Comparison of ENCODE assay signal across 20 cellular contexts in genomic region chr5:81717815-81718214, GRCh38. TPM values are rescaled to one million over a fixed set of nuclear protein-coding genes. Genes with fewer than 3 reads are reported as not detected.
DNase-seq lines count a peak whose midpoint lies in the region; ATAC-seq and TF ChIP-seq lines count a peak whose summit lies in the region.
"Had no signal": no experiment of that assay in that cellular context is flagged by ENCODE, and none has a peak within 500 bp of the region (broad histone marks: within the 10 kb centered on the region; RNA-seq: fewer than 3 reads in every experiment).

No MANE protein-coding gene starts in this region.

- H3K27ac Mint-ChIP-seq in naive thymus-derived CD4-positive, alpha-beta T cell: peak overlapping the region in 5 of 9 donors; percentile 9 to 83 (median 60)
- no peak overlapping the region for H3K27ac Mint-ChIP-seq in WTC11
- H3K27ac Mint-ChIP-seq: GM23338; T-helper 1 cell treated with Interleukin-12 subunit alpha and Interleukin-12 subunit beta and Interleukin-4 antibody, amounts not matched to agents 30 μg/mL and 1 μg/mL, for 36 hours had no signal

- peaks cover 39% of the 10 kb centered on the region for H3K4me1 ChIP-seq in cardiac muscle cell (ENCODE audit: low read depth)
- peaks cover 0 to 39% of the 10 kb centered on the region in 2 donors for H3K4me1 ChIP-seq in naive thymus-derived CD4-positive, alpha-beta T cell (ENCODE audit: control insufficient read depth in 2 of 2, insufficient read depth in 2 of 2, low read length in 2 of 2)

- intact Hi-C loops in left cardiac atrium (cut with DNase I): no loop called here
- intact Hi-C loops in naive thymus-derived CD4-positive, alpha-beta T cell (cut with micrococcal nuclease): loop anchor here in 1 of 2 donors (2.0 kb wide), 1 partner anchor 15 kb away; no protein-coding TSS in a partner anchor

- no peaks in the 10 kb centered on the region for H3K27me3 Mint-ChIP-seq in naive thymus-derived CD4-positive, alpha-beta T cell
- H3K27me3 Mint-ChIP-seq in WTC11 (ENCODE audit: low read depth): peaks cover 6% of the 10 kb centered on the region; the same call in 1 of the 2 replicates
- H3K27me3 Mint-ChIP-seq: effector memory CD8-positive, alpha-beta T cell had no signal

- peak overlapping the region; percentile 86 for H3K27ac ChIP-seq in cardiac muscle cell
- no peak overlapping the region for H3K27ac ChIP-seq in naive thymus-derived CD4-positive, alpha-beta T cell (ENCODE audit: low read depth, low read length)
- H3K27ac ChIP-seq: VCaP had no signal

- POLR2A ChIA-PET in naive thymus-derived CD4-positive, alpha-beta T cell (lab: Charles Lee): interaction anchor here (0.5 to 1.1 kb wide), 3 partner anchors 33 to 1707 kb away, joined by 3 read pairs; partner anchors contain the start of gene SSBP2
- POLR2A ChIA-PET in WTC11 (lab: Charles Lee): no interaction called here

- TF ChIP-seq CTCF in cardiac muscle cell (IDR thresholded peaks at IDR 0.05; ENCODE audit: low read depth, low read length): no peak
- TF ChIP-seq CTCF in WTC11 (IDR thresholded peaks at IDR 0.05): no peak

- ATAC-seq in left cardiac atrium (no peak), WTC11 (no peak), GM19452 (IDR thresholded peaks at IDR 0.05; ENCODE audit: unreplicated experiment) (no peak)
- ATAC-seq in naive thymus-derived CD4-positive, alpha-beta T cell: no peak
- ATAC-seq: effector memory CD8-positive, alpha-beta T cell had no signal

- H3K9me3 Mint-ChIP-seq in naive thymus-derived CD4-positive, alpha-beta T cell: peaks cover 0 to 4% (median 0%) of the 10 kb centered on the region in 11 donors
- H3K9me3 Mint-ChIP-seq in WTC11: peaks cover 4% of the 10 kb centered on the region; the same call in 1 of the 2 replicates
- H3K9me3 Mint-ChIP-seq: effector memory CD8-positive, alpha-beta T cell; GM23338; T-helper 1 cell treated with Interleukin-12 subunit alpha and Interleukin-12 subunit beta and Interleukin-4 antibody, amounts not matched to agents 30 μg/mL and 1 μg/mL, for 36 hours had no signal

- peaks cover 4 to 23% (median 21%) of the 10 kb centered on the region in 5 donors for H3K36me3 Mint-ChIP-seq in naive thymus-derived CD4-positive, alpha-beta T cell
- H3K36me3 Mint-ChIP-seq in WTC11: no peaks in the 10 kb centered on the region

- peaks cover 27 to 95% (median 80%) of the 10 kb centered on the region in 7 donors for H3K4me1 Mint-ChIP-seq in naive thymus-derived CD4-positive, alpha-beta T cell
- peaks cover 37% of the 10 kb centered on the region for H3K4me1 Mint-ChIP-seq in WTC11

- no peaks in the 10 kb centered on the region for H3K27me3 ChIP-seq in cardiac muscle cell
- H3K27me3 ChIP-seq in naive thymus-derived CD4-positive, alpha-beta T cell (ENCODE audit: control insufficient read depth in 2 of 2, insufficient read depth in 2 of 2, low read length in 2 of 2): no peaks in the 10 kb centered on the region
- H3K27me3 ChIP-seq: heart right ventricle, tibial nerve had no signal

- H3K4me3 ChIP-seq in cardiac muscle cell: no peak overlapping the region
- H3K4me3 ChIP-seq in naive thymus-derived CD4-positive, alpha-beta T cell (ENCODE audit: low read length): no peak overlapping the region
- H3K4me3 ChIP-seq: GM23338, heart right ventricle, tibial nerve had no signal

- DNase-seq in cardiac muscle cell (ENCODE audit: low read depth in 1 of 2, low spot score in 1 of 2) (no peak), left cardiac atrium (no peak), astrocyte of the hippocampus (ENCODE audit: low read depth, low spot score) (peak; percentile 24), NCI-H1105 (lab: John Stamatoyannopoulos, UW) (no peak), WTC11 (ENCODE audit: low spot score) (no peak), NCI-H345 treated with DMSO at 0.1 percent for 48 hours (lab: John Stamatoyannopoulos, UW; ENCODE audit: unreplicated experiment) (no peak)
- no peak for DNase-seq in naive thymus-derived CD4-positive, alpha-beta T cell
- DNase-seq: amniotic stem cell; cerebellar nuclear complex; effector memory CD8-positive, alpha-beta T cell; heart right ventricle; islet precursor cell; MM.1S; NCI-H2081 treated with DMSO at 0.1 percent for 48 hours; SHP77 treated with DMSO at 0.1 percent for 48 hours had no signal

- H3K4me3 Mint-ChIP-seq in naive thymus-derived CD4-positive, alpha-beta T cell: peak overlapping the region in 7 of 10 donors; percentile 1 to 72 (median 59)
- H3K4me3 Mint-ChIP-seq in WTC11: no peak overlapping the region
- H3K4me3 Mint-ChIP-seq: GM23338; T-helper 1 cell treated with Interleukin-12 subunit alpha and Interleukin-12 subunit beta and Interleukin-4 antibody, amounts not matched to agents 30 μg/mL and 1 μg/mL, for 36 hours had no signal

- H3K9me3 ChIP-seq in cardiac muscle cell (ENCODE audit: low read depth): no peaks in the 10 kb centered on the region
- H3K9me3 ChIP-seq in naive thymus-derived CD4-positive, alpha-beta T cell (ENCODE audit: control insufficient read depth in 2 of 3, low read length in 3 of 3): no peaks in the 10 kb centered on the region
- H3K9me3 ChIP-seq: heart right ventricle, tibial nerve had no signal

- H3K36me3 ChIP-seq in cardiac muscle cell: no peaks in the 10 kb centered on the region
- no peaks in the 10 kb centered on the region for H3K36me3 ChIP-seq in naive thymus-derived CD4-positive, alpha-beta T cell (ENCODE audit: control insufficient read depth in 2 of 3, insufficient read depth in 3 of 3, low read length in 3 of 3)
- H3K36me3 ChIP-seq: heart right ventricle, tibial nerve had no signal

- CTCF ChIA-PET in naive thymus-derived CD4-positive, alpha-beta T cell (lab: Charles Lee): no interaction called here
- CTCF ChIA-PET in WTC11 (lab: Charles Lee): interaction anchor here (2.2 kb wide), 1 partner anchor 448 kb away, joined by 5 read pairs; no protein-coding TSS in a partner anchor

TF ChIP-seq in WTC11, 78 proteins besides CTCF, POLR2A, EP300 and RAD21:
- no peak for TF ChIP-seq ATF1 (CRISPR knock-in tag; IDR thresholded peaks at IDR 0.05)

RNA-seq across cellular contexts. Expression of gene SSBP2, which starts 33.1 kb away (rescaled TPM):
- 111 and 117 TPM in 2 replicates for total RNA-seq in cardiac muscle cell
- 174 and 211 TPM in 2 replicates for polyA plus RNA-seq in cardiac muscle cell
- total RNA-seq in left cardiac atrium: 10 to 100 TPM; 37.7 to 46.9 TPM
- total RNA-seq in naive thymus-derived CD4-positive, alpha-beta T cell: 10 to 100 TPM; 36.7 to 73.1 (median 55.9) TPM
- 10 to 100 TPM; 87.2 to 99.8 TPM for polyA plus RNA-seq in naive thymus-derived CD4-positive, alpha-beta T cell
- total RNA-seq in WTC11 (2021): 24.9 to 29.7 TPM (median 27.8 TPM) in 3 replicates
